In the genomic region with DNA sequence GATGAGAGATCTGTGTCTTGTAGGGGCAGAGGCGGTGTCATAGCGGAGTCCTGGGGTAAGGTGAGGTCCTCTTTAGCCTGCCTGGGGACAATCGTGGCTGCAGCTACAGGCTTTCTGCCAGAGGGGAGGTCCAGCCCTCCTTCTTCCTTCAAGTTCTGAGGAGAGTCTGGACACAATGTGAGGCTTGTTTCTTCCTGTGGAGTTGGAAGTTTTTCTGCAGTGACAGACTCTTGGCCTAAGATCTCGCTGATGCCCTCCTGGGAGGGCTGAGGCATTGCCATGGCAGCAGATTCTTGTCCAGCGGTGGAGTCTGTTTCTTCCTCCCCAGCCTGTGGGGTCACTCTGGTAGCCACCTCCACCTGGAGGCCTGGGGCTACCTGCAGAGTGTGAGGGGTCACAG, we compare ENCODE assay signal across 15 cellular contexts. TPM values are rescaled to one million over a fixed set of nuclear protein-coding genes. Genes with fewer than 3 reads are reported as not detected.
DNase-seq lines count a peak whose midpoint lies in the region; ATAC-seq and TF ChIP-seq lines count a peak whose summit lies in the region.
"Had no signal": no experiment of that assay in that cellular context is flagged by ENCODE, and none has a peak within 500 bp of the region (broad histone marks: within the 10 kb centered on the region; RNA-seq: fewer than 3 reads in every experiment).

No MANE protein-coding gene starts in this region.

- in situ Hi-C loops in SK-MEL-5 (cut with HindIII; ENCODE audit: low pct_unique_long_range_greater_than_20kb, low sequenced_read_pairs) = no loop called here

- intact Hi-C loops in CD14-positive monocyte (cut with micrococcal nuclease) = no loop called here
- intact Hi-C loops in sigmoid colon (cut with DNase I) = no loop called here

- WGBS in sigmoid colon, 2 donors = 78 to 85% methylated on average over 5 of the region's 5 CpGs

- no peak overlapping the region for H3K4me3 ChIP-seq in sigmoid colon
- H3K4me3 ChIP-seq in effector memory CD4-positive, alpha-beta T cell (ENCODE audit: insufficient read depth, low read depth, low read length, poor library complexity, severe bottlenecking) = no peak overlapping the region
- H3K4me3 ChIP-seq: K562 had no signal

- no peak for ATAC-seq in activated CD8-positive, alpha-beta memory T cell treated with anti-CD3 and anti-CD28 coated beads, Interleukin-2, amount 10 ng/mL, durations not matched to agents 7 days and 5 days
- ATAC-seq in HG02970 (IDR thresholded peaks at IDR 0.05; ENCODE audit: low FRiP score, unreplicated experiment) = no peak
- no peak for ATAC-seq in HG03175 (IDR thresholded peaks at IDR 0.05; ENCODE audit: unreplicated experiment)
- ATAC-seq: K562 had no signal

- H3K4me1 ChIP-seq in sigmoid colon = peaks cover 0 to 16% (median 9%) of the 10 kb centered on the region in 4 donors
- H3K4me1 ChIP-seq in effector memory CD4-positive, alpha-beta T cell (ENCODE audit: control insufficient read depth, insufficient read depth, low read length, poor library complexity, severe bottlenecking) = peaks cover 4% of the 10 kb centered on the region

- H3K4me3 Mint-ChIP-seq in CD14-positive monocyte = no peak overlapping the region
- H3K4me3 Mint-ChIP-seq in activated CD8-positive, alpha-beta memory T cell treated with anti-CD3 and anti-CD28 coated beads, Interleukin-2, amount 10 ng/mL, durations not matched to agents 7 days and 5 days = no peak overlapping the region
- H3K4me3 Mint-ChIP-seq: CD4-positive, CD25-positive, alpha-beta regulatory T cell had no signal

- no peak overlapping the region for H3K27ac Mint-ChIP-seq in CD14-positive monocyte
- H3K27ac Mint-ChIP-seq in activated CD8-positive, alpha-beta memory T cell treated with anti-CD3 and anti-CD28 coated beads, Interleukin-2, amount 10 ng/mL, durations not matched to agents 7 days and 5 days = no peak overlapping the region
- H3K27ac Mint-ChIP-seq: CD4-positive, CD25-positive, alpha-beta regulatory T cell had no signal

- H3K9me3 Mint-ChIP-seq in CD14-positive monocyte = peaks cover 0 to 4% (median 0%) of the 10 kb centered on the region in 7 donors
- H3K9me3 Mint-ChIP-seq in activated CD8-positive, alpha-beta memory T cell treated with anti-CD3 and anti-CD28 coated beads, Interleukin-2, amount 10 ng/mL, durations not matched to agents 7 days and 5 days (ENCODE audit: low read depth) = no peaks in the 10 kb centered on the region
- H3K9me3 Mint-ChIP-seq: CD4-positive, CD25-positive, alpha-beta regulatory T cell had no signal

- CTCF ChIA-PET in activated CD8-positive, alpha-beta memory T cell treated with anti-CD3 and anti-CD28 coated beads, Interleukin-2, amount 10 ng/mL, durations not matched to agents 7 days and 5 days (lab: Charles Lee) = no interaction called here

- TF ChIP-seq CTCF in CD14-positive monocyte (IDR thresholded peaks at IDR 0.05) (no peak), sigmoid colon (IDR thresholded peaks at IDR 0.05) (no peak)

- H3K27ac ChIP-seq in layer of hippocampus (ENCODE audit: low read depth, low read length) (peak overlapping the region; percentile 91), sigmoid colon (no peak overlapping the region)
- no peak overlapping the region for H3K27ac ChIP-seq in effector memory CD4-positive, alpha-beta T cell (ENCODE audit: insufficient read depth, low read length, poor library complexity, severe bottlenecking)

- TF ChIP-seq EP300 in sigmoid colon (IDR thresholded peaks at IDR 0.05) = no peak

- H3K9me3 ChIP-seq in sigmoid colon = no peaks in the 10 kb centered on the region
- no peaks in the 10 kb centered on the region for H3K9me3 ChIP-seq in effector memory CD4-positive, alpha-beta T cell (ENCODE audit: control insufficient read depth, low read length)

- no peaks in the 10 kb centered on the region for H3K27me3 ChIP-seq in layer of hippocampus (ENCODE audit: control insufficient read depth, insufficient read depth, low read length)
- no peaks in the 10 kb centered on the region for H3K27me3 ChIP-seq in sigmoid colon
- H3K27me3 ChIP-seq in effector memory CD4-positive, alpha-beta T cell (replicated peaks; ENCODE audit: control insufficient read depth, insufficient read depth, low read length, poor library complexity, severe bottlenecking) = peaks cover 7% of the 10 kb centered on the region

- H3K4me1 Mint-ChIP-seq in CD14-positive monocyte = peaks cover 4% of the 10 kb centered on the region
- peaks cover 3% of the 10 kb centered on the region for H3K4me1 Mint-ChIP-seq in activated CD8-positive, alpha-beta memory T cell treated with anti-CD3 and anti-CD28 coated beads, Interleukin-2, amount 10 ng/mL, durations not matched to agents 7 days and 5 days

- H3K27me3 Mint-ChIP-seq in CD14-positive monocyte (ENCODE audit: low read depth in 3 of 3) = peaks cover 16 to 29% (median 19%) of the 10 kb centered on the region in 3 donors
- peaks cover 6% of the 10 kb centered on the region for H3K27me3 Mint-ChIP-seq in activated CD8-positive, alpha-beta memory T cell treated with anti-CD3 and anti-CD28 coated beads, Interleukin-2, amount 10 ng/mL, durations not matched to agents 7 days and 5 days

- H3K36me3 ChIP-seq in sigmoid colon = no peaks in the 10 kb centered on the region
- no peaks in the 10 kb centered on the region for H3K36me3 ChIP-seq in effector memory CD4-positive, alpha-beta T cell (ENCODE audit: control insufficient read depth, insufficient read depth, low read length)

- TF ChIP-seq POLR2A in sigmoid colon (IDR thresholded peaks at IDR 0.05) = no peak

- peaks cover 0 to under 1% of the 10 kb centered on the region in 2 donors for H3K36me3 Mint-ChIP-seq in CD14-positive monocyte
- no peaks in the 10 kb centered on the region for H3K36me3 Mint-ChIP-seq in activated CD8-positive, alpha-beta memory T cell treated with anti-CD3 and anti-CD28 coated beads, Interleukin-2, amount 10 ng/mL, durations not matched to agents 7 days and 5 days
- H3K36me3 Mint-ChIP-seq: CD4-positive, CD25-positive, alpha-beta regulatory T cell had no signal

- peak; percentile 13 for DNase-seq in CD14-positive monocyte (ENCODE audit: low spot score)
- peak; percentile 50 for DNase-seq in SK-MEL-5 (ENCODE audit: low read depth, low spot score)
- DNase-seq in sigmoid colon = peak; percentile 51
- no peak for DNase-seq in activated CD8-positive, alpha-beta memory T cell treated with anti-CD3 and anti-CD28 coated beads, Interleukin-2, amount 10 ng/mL, durations not matched to agents 7 days and 5 days
- DNase-seq in effector memory CD4-positive, alpha-beta T cell = no peak
- DNase-seq: CD4-positive, CD25-positive, alpha-beta regulatory T cell; EL; NCI-H1417; NCI-H187 treated with DMSO at 0.1 percent for 48 hours; NCI-H446; NCI-H69 had no signal

RNA-seq across cellular contexts. Expression of a gene that starts 4.4 kb away (rescaled TPM):
- polyA plus RNA-seq in CD14-positive monocyte (not detected), sigmoid colon (1 to 10 TPM in 1 of 3 donors, under 1 TPM in 2; 0.23 to 1.9 (median 0.60) TPM)
- 0.05 and 0.16 TPM in 2 replicates for total RNA-seq in SK-MEL-5 (2014; rRNA removed; shearing (Covaris generic))
- polyA plus RNA-seq in SK-MEL-5 (2015; cell fraction: cytosol; rRNA removed) = 0.13 and 0.23 TPM in 2 replicates
- 0.67 and 0.76 TPM in 2 replicates for polyA plus RNA-seq in SK-MEL-5 (2015; cell fraction: nucleus; rRNA removed)
- 1 to 10 TPM; 3.2 to 8.9 (median 4.9) TPM for total RNA-seq in sigmoid colon
- total RNA-seq in activated CD8-positive, alpha-beta memory T cell treated with anti-CD3 and anti-CD28 coated beads, Interleukin-2, amount 10 ng/mL, durations not matched to agents 7 days and 5 days = under 1 TPM; 0.09 to 0.35 TPM
- polyA plus RNA-seq: CD4-positive, CD25-positive, alpha-beta regulatory T cell had no signal

RNA-seq across cellular contexts. Expression of a gene that starts 27.2 kb away (rescaled TPM):
- polyA plus RNA-seq in CD14-positive monocyte (10 to 100 TPM; 32.7 to 38.4 TPM), sigmoid colon (10 to 100 TPM; 31.8 to 80.1 (median 44.6) TPM)
- 277 and 292 TPM in 2 replicates for total RNA-seq in SK-MEL-5 (2014; rRNA removed; shearing (Covaris generic))
- 276 and 288 TPM in 2 replicates for polyA plus RNA-seq in SK-MEL-5 (2015; cell fraction: cytosol; rRNA removed)
- polyA plus RNA-seq in SK-MEL-5 (2015; cell fraction: nucleus; rRNA removed) = 1,063 and 1,121 TPM in 2 replicates
- 10 to 100 TPM; 40.3 to 57.1 (median 46.8) TPM for total RNA-seq in sigmoid colon
- 100 to 1,000 TPM; 121 to 152 TPM for total RNA-seq in activated CD8-positive, alpha-beta memory T cell treated with anti-CD3 and anti-CD28 coated beads, Interleukin-2, amount 10 ng/mL, durations not matched to agents 7 days and 5 days

Comparison
In these comparisons a context has a peak if more than half of its experiments do, and no peak if none do; other contexts are left out.
1. DNase-seq: peak in CD14-positive monocyte (single experiment), SK-MEL-5 (single experiment) and sigmoid colon (single experiment); none in activated CD8-positive, alpha-beta memory T cell treated with anti-CD3 and anti-CD28 coated beads, Interleukin-2, amount 10 ng/mL, durations not matched to agents 7 days and 5 days (single experiment) and effector memory CD4-positive, alpha-beta T cell (0 of 3).